Comparison of ENCODE assay signal across 8 cellular contexts in genomic region chr1:148389027-148389339, GRCh38.
A peak's percentile ranks its signal among the peaks of the same experiment; 100 is the strongest.
DNase-seq lines count a peak whose midpoint lies in the region; ATAC-seq and TF ChIP-seq lines count a peak whose summit lies in the region.

No MANE protein-coding gene starts in this region.

- H3K36me3 ChIP-seq in muscle layer of duodenum (ENCODE audit: control insufficient read depth in 1 of 2, insufficient read depth in 2 of 2, low read length in 2 of 2) = no peaks in the 10 kb centered on the region

- H3K27me3 Mint-ChIP-seq in stimulated activated naive CD8-positive, alpha-beta T cell treated with anti-CD3 and anti-CD28 coated beads, Interleukin-15, Interleukin-2, amounts not matched to agents 100 ng/mL and 50 ng/mL, for 24 hours = no peaks in the 10 kb centered on the region

- peak overlapping the region; percentile 83 for H3K27ac ChIP-seq in muscle layer of duodenum (ENCODE audit: low read length)

- peaks cover 50% of the 10 kb centered on the region for H3K4me1 Mint-ChIP-seq in stimulated activated naive CD8-positive, alpha-beta T cell treated with anti-CD3 and anti-CD28 coated beads, Interleukin-15, Interleukin-2, amounts not matched to agents 100 ng/mL and 50 ng/mL, for 24 hours (ENCODE audit: low read depth)

- peak overlapping the region; percentile 100 for H3K27ac Mint-ChIP-seq in stimulated activated naive CD8-positive, alpha-beta T cell treated with anti-CD3 and anti-CD28 coated beads, Interleukin-15, Interleukin-2, amounts not matched to agents 100 ng/mL and 50 ng/mL, for 24 hours

- no peaks in the 10 kb centered on the region for H3K9me3 Mint-ChIP-seq in stimulated activated naive CD8-positive, alpha-beta T cell treated with anti-CD3 and anti-CD28 coated beads, Interleukin-15, Interleukin-2, amounts not matched to agents 100 ng/mL and 50 ng/mL, for 24 hours

- H3K4me3 Mint-ChIP-seq in stimulated activated naive CD8-positive, alpha-beta T cell treated with anti-CD3 and anti-CD28 coated beads, Interleukin-15, Interleukin-2, amounts not matched to agents 100 ng/mL and 50 ng/mL, for 24 hours = peak overlapping the region; percentile 88

- H3K4me1 ChIP-seq in muscle layer of duodenum (ENCODE audit: control insufficient read depth in 1 of 2, insufficient read depth in 2 of 2, low read length in 2 of 2) = no peaks in the 10 kb centered on the region

- peak overlapping the region; percentile 69 for H3K4me3 ChIP-seq in choroid plexus epithelial cell (ENCODE audit: low read depth, low read length)
- peak overlapping the region; percentile 62 to 64 for H3K4me3 ChIP-seq in muscle layer of duodenum (ENCODE audit: low read depth in 1 of 2, low read length in 2 of 2)

- H3K27me3 ChIP-seq in muscle layer of duodenum (ENCODE audit: low read depth, low read length) = no peaks in the 10 kb centered on the region

- TF ChIP-seq CTCF in choroid plexus epithelial cell (conservative IDR thresholded peaks at IDR 0.05; ENCODE audit: low read depth, low read length) = no peak

- no peaks in the 10 kb centered on the region for H3K9me3 ChIP-seq in muscle layer of duodenum (ENCODE audit: control insufficient read depth in 1 of 2, low read length in 2 of 2)

- no peaks in the 10 kb centered on the region for H3K36me3 Mint-ChIP-seq in stimulated activated naive CD8-positive, alpha-beta T cell treated with anti-CD3 and anti-CD28 coated beads, Interleukin-15, Interleukin-2, amounts not matched to agents 100 ng/mL and 50 ng/mL, for 24 hours (ENCODE audit: low read depth)

- no peak for ATAC-seq in stimulated activated naive CD8-positive, alpha-beta T cell treated with anti-CD3 and anti-CD28 coated beads, Interleukin-15, Interleukin-2, amounts not matched to agents 100 U/mL and 50 U/mL, for 24 hours
- no peak for ATAC-seq in HG02981 (IDR thresholded peaks at IDR 0.05; ENCODE audit: unreplicated experiment)
- no peak for ATAC-seq in HG02763 (IDR thresholded peaks at IDR 0.05; ENCODE audit: unreplicated experiment)

- no peak for DNase-seq in stimulated activated naive CD8-positive, alpha-beta T cell treated with anti-CD3 and anti-CD28 coated beads, Interleukin-15, Interleukin-2, amounts not matched to agents 100 U/mL and 50 U/mL, for 24 hours
- DNase-seq in choroid plexus epithelial cell (ENCODE audit: low read depth) (no peak), SIG-M5 treated with dmso at 0.1 percent for 504 hours (lab: John Stamatoyannopoulos, UW; ENCODE audit: unreplicated experiment) (no peak)
- no peak for DNase-seq in stimulated activated CD8-positive, alpha-beta memory T cell treated with anti-CD3 and anti-CD28 coated beads, Interleukin-4, amount 100 ng/mL, for 48 hours
